In the genomic region with DNA sequence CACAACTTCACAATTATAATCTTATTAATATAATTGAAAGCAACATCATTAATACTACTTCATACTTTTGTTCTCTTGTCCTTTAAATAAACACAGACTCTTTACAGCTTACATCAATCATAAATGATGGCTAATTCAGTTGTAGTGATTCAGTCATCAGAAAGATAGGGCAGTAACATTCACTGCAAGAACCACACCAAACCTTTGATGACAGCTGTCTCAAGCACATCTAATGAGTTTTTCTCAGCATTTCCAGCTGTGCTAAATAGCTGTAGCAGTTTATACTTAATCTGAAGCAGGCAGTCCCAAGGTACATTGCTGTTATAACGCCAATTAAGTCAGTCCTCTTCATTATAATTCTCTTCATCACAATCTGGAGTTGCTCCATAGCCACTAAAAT, we compare ENCODE assay signal across 23 cellular contexts.
"Had no signal": no experiment of that assay in that cellular context is flagged by ENCODE, and none has a peak within 500 bp of the region (broad histone marks: within the 10 kb centered on the region; RNA-seq: fewer than 3 reads in every experiment).

No MANE protein-coding gene starts in this region.

- H3K4me3 Mint-ChIP-seq: activated CD4-positive, alpha-beta memory T cell treated with anti-CD3 and anti-CD28 coated beads, Interleukin-2, amount 10 ng/mL, durations not matched to agents 7 days and 5 days; activated CD8-positive, alpha-beta memory T cell treated with anti-CD3 and anti-CD28 coated beads, Interleukin-2, amount 10 ng/mL, durations not matched to agents 7 days and 5 days; activated naive CD8-positive, alpha-beta T cell treated with anti-CD3 and anti-CD28 coated beads for 36 hours; nephron had no signal

- H3K27ac Mint-ChIP-seq: activated CD4-positive, alpha-beta memory T cell treated with anti-CD3 and anti-CD28 coated beads, Interleukin-2, amount 10 ng/mL, durations not matched to agents 7 days and 5 days; activated CD8-positive, alpha-beta memory T cell treated with anti-CD3 and anti-CD28 coated beads, Interleukin-2, amount 10 ng/mL, durations not matched to agents 7 days and 5 days; activated naive CD8-positive, alpha-beta T cell treated with anti-CD3 and anti-CD28 coated beads for 36 hours; nephron had no signal

- ATAC-seq: activated CD8-positive, alpha-beta memory T cell treated with anti-CD3 and anti-CD28 coated beads, Interleukin-2, amount 10 ng/mL, durations not matched to agents 7 days and 5 days; lower lobe of right lung had no signal

- DNase-seq: activated CD4-positive, alpha-beta memory T cell treated with anti-CD3 and anti-CD28 coated beads, Interleukin-2, amount 10 ng/mL, durations not matched to agents 7 days and 5 days; activated CD4-positive, alpha-beta T cell treated with anti-CD3 and anti-CD28 coated beads for 48 hours; activated CD4-positive, CD25-positive, alpha-beta regulatory T cell; activated CD8-positive, alpha-beta memory T cell treated with anti-CD3 and anti-CD28 coated beads, Interleukin-2, amount 10 ng/mL, durations not matched to agents 7 days and 5 days; activated naive CD8-positive, alpha-beta T cell treated with anti-CD3 and anti-CD28 coated beads for 36 hours; amygdala; caudate nucleus; dorsolateral prefrontal cortex; foreskin fibroblast; left cardiac atrium; lower lobe of right lung; nucleus accumbens; posterior cingulate gyrus; retina; stimulated activated CD4-positive, alpha-beta T cell treated with anti-CD3 and anti-CD28 coated beads, Interleukin-12 subunit alpha, Interleukin-12 subunit beta, amount 100 ng/mL, for 4 hours; stimulated activated CD4-positive, alpha-beta T cell treated with anti-CD3 and anti-CD28 coated beads, Interleukin-1b, Interleukin-23, amount 100 ng/mL, for 48 hours; stimulated activated CD8-positive, alpha-beta memory T cell treated with anti-CD3 and anti-CD28 coated beads, Interleukin-4, amount 100 ng/mL, for 48 hours; stimulated activated naive CD4-positive, alpha-beta T cell; T-helper 9 cell; thyroid gland had no signal

- FAIRE-seq: colon, urothelium cell line had no signal

- H3K27me3 Mint-ChIP-seq: activated CD4-positive, alpha-beta memory T cell treated with anti-CD3 and anti-CD28 coated beads, Interleukin-2, amount 10 ng/mL, durations not matched to agents 7 days and 5 days; activated CD8-positive, alpha-beta memory T cell treated with anti-CD3 and anti-CD28 coated beads, Interleukin-2, amount 10 ng/mL, durations not matched to agents 7 days and 5 days; activated naive CD8-positive, alpha-beta T cell treated with anti-CD3 and anti-CD28 coated beads for 36 hours had no signal

- H3K4me1 Mint-ChIP-seq: nephron had no signal
